Comparison of ENCODE assay signal across 17 cellular contexts in genomic region chr18:773980-774624, GRCh38.
"Had no signal": no experiment of that assay in that cellular context is flagged by ENCODE, and none has a peak within 500 bp of the region (broad histone marks: within the 10 kb centered on the region; RNA-seq: fewer than 3 reads in every experiment).

No MANE protein-coding gene starts in this region.

- H3K36me3 ChIP-seq: neural progenitor cell, prostate gland, right atrium auricular region, sigmoid colon, tibial artery had no signal

- H3K9me3 Mint-ChIP-seq: naive thymus-derived CD8-positive, alpha-beta T cell; neural progenitor cell; stimulated activated effector memory CD8-positive, alpha-beta T cell treated with anti-CD3 and anti-CD28 coated beads, Interleukin-12 subunit alpha, Interleukin-12 subunit beta, amount 100 ng/mL, for 72 hours; type B pancreatic cell had no signal

- H3K4me1 ChIP-seq: lower lobe of right lung, prostate gland had no signal

- H2AFZ ChIP-seq: neural progenitor cell had no signal

- H3K9me3 ChIP-seq: lower lobe of right lung, prostate gland, right atrium auricular region, sigmoid colon, testis, tibial artery had no signal

- H3K27ac Mint-ChIP-seq: neural progenitor cell; stimulated activated effector memory CD8-positive, alpha-beta T cell treated with anti-CD3 and anti-CD28 coated beads, Interleukin-12 subunit alpha, Interleukin-12 subunit beta, amount 100 ng/mL, for 72 hours; type B pancreatic cell had no signal

- DNase-seq: hypothalamus; left ventricle myocardium superior; lower lobe of right lung; naive thymus-derived CD8-positive, alpha-beta T cell; sigmoid colon; stimulated activated CD4-positive, alpha-beta T cell treated with anti-CD3 and anti-CD28 coated beads, Interleukin-2, amount 100 ng/mL, for 24 hours; stimulated activated CD4-positive, alpha-beta T cell treated with anti-CD3 and anti-CD28 coated beads, Interleukin-4, amount 100 ng/mL, for 24 hours; stimulated activated naive CD8-positive, alpha-beta T cell treated with anti-CD3 and anti-CD28 coated beads, Interleukin-15, Interleukin-2, amounts not matched to agents 100 U/mL and 50 U/mL, for 24 hours; substantia nigra; testis; tibial artery had no signal

- H3K4me3 ChIP-seq: coronary artery, lower lobe of right lung, neural progenitor cell, prostate gland, right atrium auricular region, sigmoid colon, testis, tibial artery had no signal

- H3K27ac ChIP-seq: coronary artery, lower lobe of right lung, neural progenitor cell, prostate gland, right atrium auricular region, sigmoid colon, testis, tibial artery had no signal

- H3K4me1 Mint-ChIP-seq: neural progenitor cell had no signal

- H3K4me2 ChIP-seq: neural progenitor cell had no signal

- H3K27me3 ChIP-seq: neural progenitor cell, right atrium auricular region, sigmoid colon, testis, tibial artery had no signal

- ATAC-seq: left ventricle myocardium superior; lower lobe of right lung; naive thymus-derived CD8-positive, alpha-beta T cell; stimulated activated effector memory CD8-positive, alpha-beta T cell treated with anti-CD3 and anti-CD28 coated beads, Interleukin-12 subunit alpha, Interleukin-12 subunit beta, amount 100 ng/mL, for 72 hours; stimulated activated naive CD8-positive, alpha-beta T cell treated with anti-CD3 and anti-CD28 coated beads, Interleukin-15, Interleukin-2, amounts not matched to agents 100 U/mL and 50 U/mL, for 24 hours had no signal

- H3K27me3 Mint-ChIP-seq: naive thymus-derived CD8-positive, alpha-beta T cell; type B pancreatic cell had no signal

- H3K9ac ChIP-seq: neural progenitor cell had no signal

- H3K4me3 Mint-ChIP-seq: naive thymus-derived CD8-positive, alpha-beta T cell; neural progenitor cell; stimulated activated effector memory CD8-positive, alpha-beta T cell treated with anti-CD3 and anti-CD28 coated beads, Interleukin-12 subunit alpha, Interleukin-12 subunit beta, amount 100 ng/mL, for 72 hours; type B pancreatic cell had no signal
